1 cellular context compared by ENCODE assay signal in genomic region chrX:153662266-153662665, GRCh38.
TF ChIP-seq lines count a peak whose summit lies in the region.

No MANE protein-coding gene starts in this region.

TF ChIP-seq in IMR-90, 13 proteins besides CTCF, POLR2A, EP300 and RAD21:
- peak; percentile 50; the same call in 1 of the 2 replicates for TF ChIP-seq SMC3 (IDR thresholded peaks at IDR 0.05; ENCODE audit: low read depth, low read length)
- no peak for TF ChIP-seq MXI1 (IDR thresholded peaks at IDR 0.05; ENCODE audit: borderline replicate concordance, low read depth, low read length)
